In the genomic region with DNA sequence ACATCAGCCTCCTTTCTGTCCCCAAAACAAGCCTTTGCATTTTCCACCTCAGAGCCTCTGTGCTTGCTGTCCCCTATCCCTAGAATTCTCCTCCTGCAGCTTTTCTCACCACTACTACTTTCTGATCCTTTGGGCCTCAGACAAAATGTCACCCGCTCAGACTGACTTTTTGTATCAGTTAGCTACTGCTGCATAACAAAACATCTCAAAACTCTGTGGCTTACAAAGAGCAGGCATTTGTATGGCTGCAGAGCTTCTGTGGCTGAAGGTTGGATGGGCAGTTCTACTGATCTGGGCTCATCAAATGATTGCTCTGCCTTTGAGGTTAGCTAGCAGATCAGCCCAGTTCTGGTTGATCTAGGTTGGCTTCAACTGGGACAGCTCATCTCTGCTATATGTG, we compare ENCODE assay signal across 33 cellular contexts.
"Had no signal": no experiment of that assay in that cellular context is flagged by ENCODE, and none has a peak within 500 bp of the region (broad histone marks: within the 10 kb centered on the region; RNA-seq: fewer than 3 reads in every experiment).

No MANE protein-coding gene starts in this region.

- H3K9me3 ChIP-seq: neutrophil, pancreas, psoas muscle, suprapubic skin, testis, tibial artery, transverse colon, upper lobe of right lung, uterus had no signal

- H3K36me3 Mint-ChIP-seq: naive B cell; natural killer cell treated with Interleukin-12 subunit alpha and Interleukin-12 subunit beta and Interleukin-15 and Interleukin-18, amount 100 ng/mL, for 72 hours; stimulated activated memory B cell treated with anti-CD40 and anti-IgM and Interleukin-4, amounts not matched to agents 10 μg/mL and 1 μg/mL and 100 μg/mL, for 72 hours; type B pancreatic cell had no signal

- H3K4me2 ChIP-seq: smooth muscle cell had no signal

- ATAC-seq: naive thymus-derived CD8-positive, alpha-beta T cell; natural killer cell treated with Interleukin-12 subunit alpha and Interleukin-12 subunit beta and Interleukin-15 and Interleukin-18, amount 100 ng/mL, for 72 hours; pancreas; psoas muscle; right cardiac atrium; sciatic nerve; stimulated activated memory B cell treated with anti-CD40 and anti-IgM and Interleukin-4, amounts not matched to agents 10 μg/mL and 1 μg/mL and 100 μg/mL, for 72 hours; stimulated activated naive CD8-positive, alpha-beta T cell treated with anti-CD3 and anti-CD28 coated beads, Interleukin-15, amount 100 ng/mL, for 72 hours; stimulated activated naive CD8-positive, alpha-beta T cell treated with anti-CD3 and anti-CD28 coated beads, Interleukin-15, Interleukin-2, amounts not matched to agents 100 U/mL and 50 U/mL, for 24 hours; upper lobe of right lung had no signal

- H3K4me1 Mint-ChIP-seq: naive B cell; naive thymus-derived CD8-positive, alpha-beta T cell; stimulated activated memory B cell treated with anti-CD40 and anti-IgM and Interleukin-4, amounts not matched to agents 10 μg/mL and 1 μg/mL and 100 μg/mL, for 72 hours; stimulated activated naive CD8-positive, alpha-beta T cell treated with anti-CD3 and anti-CD28 coated beads, Interleukin-15, amount 100 ng/mL, for 72 hours had no signal

- H3K4me3 Mint-ChIP-seq: naive thymus-derived CD8-positive, alpha-beta T cell; natural killer cell treated with Interleukin-12 subunit alpha and Interleukin-12 subunit beta and Interleukin-15 and Interleukin-18, amount 100 ng/mL, for 72 hours; nephron progenitor cell; neural crest cell; stimulated activated memory B cell treated with anti-CD40 and anti-IgM and Interleukin-4, amounts not matched to agents 10 μg/mL and 1 μg/mL and 100 μg/mL, for 72 hours; stimulated activated naive CD8-positive, alpha-beta T cell treated with anti-CD3 and anti-CD28 coated beads, Interleukin-15, amount 100 ng/mL, for 72 hours; type B pancreatic cell had no signal

- H3K4me3 ChIP-seq: pancreas, psoas muscle, skin epidermis, smooth muscle cell, spleen, suprapubic skin, testis, tibial artery, transverse colon, upper lobe of right lung, uterus had no signal

- FAIRE-seq: pancreas had no signal

- H3K4me1 ChIP-seq: pancreas, psoas muscle, spleen, tibial artery, upper lobe of right lung, uterus had no signal

- H3K9me3 Mint-ChIP-seq: natural killer cell treated with Interleukin-12 subunit alpha and Interleukin-12 subunit beta and Interleukin-15 and Interleukin-18, amount 100 ng/mL, for 72 hours; nephron progenitor cell; neural crest cell; type B pancreatic cell had no signal

- H3K36me3 ChIP-seq: neutrophil, pancreas, spleen, suprapubic skin, tibial artery, transverse colon, upper lobe of right lung, uterus had no signal

- H3K27ac ChIP-seq: neutrophil, pancreas, psoas muscle, skin epidermis, spleen, suprapubic skin, testis, tibial artery, transverse colon, upper lobe of right lung, uterus had no signal

- H3K27me3 ChIP-seq: neutrophil, pancreas, spleen, suprapubic skin, testis, tibial artery, transverse colon, upper lobe of right lung, uterus had no signal

- H3K27me3 Mint-ChIP-seq: stimulated activated memory B cell treated with anti-CD40 and anti-IgM and Interleukin-4, amounts not matched to agents 10 μg/mL and 1 μg/mL and 100 μg/mL, for 72 hours; stimulated activated naive CD8-positive, alpha-beta T cell treated with anti-CD3 and anti-CD28 coated beads, Interleukin-15, amount 100 ng/mL, for 72 hours had no signal

- DNase-seq: naive B cell; naive thymus-derived CD8-positive, alpha-beta T cell; nephron progenitor cell; nucleus accumbens; pancreas; posterior cingulate gyrus; psoas muscle; right cardiac atrium; spleen; stimulated activated CD4-positive, alpha-beta T cell treated with anti-CD3 and anti-CD28 coated beads, Interleukin-12 subunit alpha, Interleukin-12 subunit beta, amount 100 ng/mL, for 4 hours; stimulated activated CD4-positive, alpha-beta T cell treated with anti-CD3 and anti-CD28 coated beads, Interleukin-1b, Interleukin-23, amount 100 ng/mL, for 48 hours; stimulated activated CD4-positive, alpha-beta T cell treated with anti-CD3 and anti-CD28 coated beads, Interleukin-4, amount 100 ng/mL, for 1 hour; stimulated activated CD4-positive, alpha-beta T cell treated with anti-CD3 and anti-CD28 coated beads, Interleukin-4, amount 100 ng/mL, for 4 hours; stimulated activated CD8-positive, alpha-beta memory T cell treated with anti-CD3 and anti-CD28 coated beads, Interleukin-4, amount 100 ng/mL, for 48 hours; stimulated activated naive CD4-positive, alpha-beta T cell; stimulated activated naive CD8-positive, alpha-beta T cell treated with anti-CD3 and anti-CD28 coated beads, Interleukin-15, amount 100 ng/mL, for 72 hours; stimulated activated naive CD8-positive, alpha-beta T cell treated with anti-CD3 and anti-CD28 coated beads, Interleukin-15, Interleukin-2, amounts not matched to agents 100 U/mL and 50 U/mL, for 24 hours; substantia nigra; testis; tibial artery; transverse colon; upper lobe of right lung; uterus had no signal

- H3K27ac Mint-ChIP-seq: naive B cell; naive thymus-derived CD8-positive, alpha-beta T cell; natural killer cell treated with Interleukin-12 subunit alpha and Interleukin-12 subunit beta and Interleukin-15 and Interleukin-18, amount 100 ng/mL, for 72 hours; nephron progenitor cell; progenitor cell of endocrine pancreas; stimulated activated memory B cell treated with anti-CD40 and anti-IgM and Interleukin-4, amounts not matched to agents 10 μg/mL and 1 μg/mL and 100 μg/mL, for 72 hours; stimulated activated naive CD8-positive, alpha-beta T cell treated with anti-CD3 and anti-CD28 coated beads, Interleukin-15, amount 100 ng/mL, for 72 hours; type B pancreatic cell had no signal
